ENCODE assay signal across 18 cellular contexts in genomic region chr6:599946-600448, GRCh38. TPM values are rescaled to one million over a fixed set of nuclear protein-coding genes. Genes with fewer than 3 reads are reported as not detected.
A peak's percentile ranks its signal among the peaks of the same experiment; 100 is the strongest.
DNase-seq lines count a peak whose midpoint lies in the region; ATAC-seq, FAIRE-seq and TF ChIP-seq lines count a peak whose summit lies in the region.
"Had no signal": no experiment of that assay in that cellular context is flagged by ENCODE, and none has a peak within 500 bp of the region (broad histone marks: within the 10 kb centered on the region; RNA-seq: fewer than 3 reads in every experiment).

No MANE protein-coding gene starts in this region.

- H3K27me3 ChIP-seq in SJSA1 (replicated peaks) (no peaks in the 10 kb centered on the region), endothelial cell of umbilical vein (ENCODE audit: control insufficient read depth in 2 of 2, insufficient read depth in 2 of 2, low read length in 2 of 2) (no peaks in the 10 kb centered on the region), muscle layer of colon (ENCODE audit: control insufficient read depth in 1 of 2, insufficient read depth in 2 of 2, low read length in 2 of 2) (no peaks in the 10 kb centered on the region)

- H3K4me1 ChIP-seq in SJSA1 (replicated peaks): peaks cover 55% of the 10 kb centered on the region
- H3K4me1 ChIP-seq in endothelial cell of umbilical vein (ENCODE audit: control insufficient read depth, extremely low read depth, insufficient read depth, low read length): no peaks in the 10 kb centered on the region
- peaks cover 5% of the 10 kb centered on the region for H3K4me1 ChIP-seq in muscle layer of colon (ENCODE audit: insufficient read depth, low read length)

- intact Hi-C loops in endothelial cell of umbilical vein (cut with micrococcal nuclease): no loop called here

- H3K36me3 ChIP-seq in SJSA1 (peaks cover 30% of the 10 kb centered on the region), endothelial cell of umbilical vein (ENCODE audit: control insufficient read depth in 2 of 2, extremely low read depth in 1 of 2, insufficient read depth in 2 of 2, low read length in 2 of 2) (peaks cover 3 to 4% of the 10 kb centered on the region in 2 experiments), muscle layer of colon (ENCODE audit: insufficient read depth, low read length) (no peaks in the 10 kb centered on the region)

- dilution Hi-C loops in endothelial cell of umbilical vein (cut with MboI; ENCODE audit: extremely low pct_ligation_motif_present, low sequenced_read_pairs): no loop called here

- peak overlapping the region; percentile 82 for H3K27ac ChIP-seq in SJSA1
- no peak overlapping the region for H3K27ac ChIP-seq in endothelial cell of umbilical vein (ENCODE audit: insufficient read depth, low read depth, low read length)
- H3K27ac ChIP-seq in muscle layer of colon (ENCODE audit: low read depth, low read length): peak overlapping the region; percentile 51

- H3K79me2 ChIP-seq in endothelial cell of umbilical vein (ENCODE audit: control insufficient read depth, insufficient read depth, low read length): no peaks in the 10 kb centered on the region

- H2AFZ ChIP-seq in endothelial cell of umbilical vein (ENCODE audit: low read depth, low read length): no peak overlapping the region

- CTCF ChIA-PET in endothelial cell of umbilical vein (lab: Charles Lee): no interaction called here

- TF ChIP-seq CTCF in endothelial cell of umbilical vein (IDR thresholded peaks at IDR 0.05; ENCODE audit: extremely low read depth in 1 of 2, insufficient read depth in 1 of 2, low read depth in 1 of 2, low read length in 2 of 2): no peak

- no TSS peak for BruUV-seq in endothelial cell of umbilical vein (replicated peaks; lab: Mats Ljungman, UMichigan)

- H3K9me1 ChIP-seq in endothelial cell of umbilical vein (replicated peaks; ENCODE audit: control insufficient read depth, extremely low read depth, insufficient read depth, low read length): no peaks in the 10 kb centered on the region

- TF ChIP-seq POLR2A in endothelial cell of umbilical vein (IDR thresholded peaks at IDR 0.05; ENCODE audit: low read depth, low read length): no peak

- ATAC-seq in HG03439 (IDR thresholded peaks at IDR 0.05; ENCODE audit: unreplicated experiment): no peak

- POLR2A ChIA-PET in endothelial cell of umbilical vein (lab: Charles Lee): no interaction called here

- H3K9me3 ChIP-seq in SJSA1 (replicated peaks) (no peaks in the 10 kb centered on the region), endothelial cell of umbilical vein (replicated peaks; ENCODE audit: control insufficient read depth, insufficient read depth, low read length) (no peaks in the 10 kb centered on the region), muscle layer of colon (ENCODE audit: low read length) (no peaks in the 10 kb centered on the region)

- no peak overlapping the region for H3K4me2 ChIP-seq in endothelial cell of umbilical vein (ENCODE audit: insufficient read depth, low read length)

- H3K9ac ChIP-seq in endothelial cell of umbilical vein (replicated peaks; ENCODE audit: extremely low read depth, insufficient read depth, low read length) (no peak overlapping the region), muscle layer of colon (ENCODE audit: low read length) (peak overlapping the region; percentile 8)

- H4K20me1 ChIP-seq in endothelial cell of umbilical vein (replicated peaks; ENCODE audit: control insufficient read depth, extremely low read depth, insufficient read depth, low read length): no peaks in the 10 kb centered on the region

- FAIRE-seq in endothelial cell of umbilical vein (lab: Jason Lieb, UNC): peak; percentile 66
- FAIRE-seq: GM12891, H1 had no signal

- DNase-seq in SJSA1 (ENCODE audit: low read depth in 1 of 2, low spot score in 2 of 2): peak; percentile 85 to 93
- no peak for DNase-seq in endothelial cell of umbilical vein (ENCODE audit: low read depth, low spot score)
- no peak for DNase-seq in stimulated activated CD4-positive, alpha-beta T cell treated with anti-CD3 and anti-CD28 coated beads, Interleukin-2, amount 100 ng/mL, for 48 hours
- no peak for DNase-seq in SKM-1 treated with dmso at 0.1 percent for 144 hours (lab: John Stamatoyannopoulos, UW; ENCODE audit: unreplicated experiment)
- DNase-seq: C1 segment of cervical spinal cord; Calu3; CD4-positive, alpha-beta memory T cell; COR-L47; DMS53; DMS79 treated with DMSO at 0.1 percent for 48 hours; GF-D8; H7; HCEC 1CT had no signal

- no peak overlapping the region for H3K4me3 ChIP-seq in SJSA1
- no peak overlapping the region for H3K4me3 ChIP-seq in endothelial cell of umbilical vein (replicated peaks in 1 of 3; ENCODE audit: insufficient read depth in 1 of 3, low read depth in 1 of 3, low read length in 3 of 3)
- no peak overlapping the region for H3K4me3 ChIP-seq in muscle layer of colon (ENCODE audit: low read depth in 1 of 2, low read length in 2 of 2)

TF ChIP-seq in endothelial cell of umbilical vein, 7 proteins besides CTCF, POLR2A, EP300 and RAD21:
- TF ChIP-seq EZH2 (IDR thresholded peaks at IDR 0.05; ENCODE audit: borderline replicate concordance, low read depth, low read length, severe bottlenecking): no peak
- TF ChIP-seq POLR2AphosphoS5 (IDR thresholded peaks at IDR 0.05; ENCODE audit: insufficient read depth, low read depth, low read length): no peak
- TF ChIP-seq GATA2 (IDR thresholded peaks at IDR 0.05; ENCODE audit: insufficient read depth, insufficient read length, low read depth, low read length): no peak
- TF ChIP-seq MYC (IDR thresholded peaks at IDR 0.05; ENCODE audit: low read depth, low read length): no peak
- TF ChIP-seq FOS (IDR thresholded peaks at IDR 0.05; ENCODE audit: borderline replicate concordance, insufficient read depth, low read length): no peak
- TF ChIP-seq JUN (IDR thresholded peaks at IDR 0.05; ENCODE audit: borderline replicate concordance, insufficient read depth, insufficient read length, low read depth): no peak
- TF ChIP-seq, protein P1, sequence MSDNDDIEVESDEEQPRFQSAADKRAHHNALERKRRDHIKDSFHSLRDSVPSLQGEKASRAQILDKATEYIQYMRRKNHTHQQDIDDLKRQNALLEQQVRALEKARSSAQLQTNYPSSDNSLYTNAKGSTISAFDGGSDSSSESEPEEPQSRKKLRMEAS (IDR thresholded peaks at IDR 0.05; ENCODE audit: insufficient read depth, insufficient read length): no peak

RNA-seq across cellular contexts. Expression of gene HUS1B, which starts 56.9 kb away (rescaled TPM):
- 3.3 TPM in 1 of 2 replicates, not detected in the other for total RNA-seq in SJSA1 (2014; rRNA removed; shearing (Covaris generic))
- total RNA-seq in endothelial cell of umbilical vein: 1.2 and 1.8 TPM in 2 replicates
- 0.25 and 0.33 TPM in 2 replicates for polyA plus RNA-seq in endothelial cell of umbilical vein
- 0.36 and 0.54 TPM in 2 replicates for polyA plus RNA-seq in endothelial cell of umbilical vein (2011; cell fraction: cytosol; rRNA removed)
- polyA plus RNA-seq in endothelial cell of umbilical vein (2011; cell fraction: nucleus; rRNA removed): 0.70 and 1.1 TPM in 2 replicates
- polyA plus RNA-seq in endothelial cell of umbilical vein (2012): 0.34 and 0.35 TPM in 2 replicates
- 2.0 and 2.3 TPM in 2 replicates for polyA minus RNA-seq in endothelial cell of umbilical vein
- polyA minus RNA-seq in endothelial cell of umbilical vein (2011; cell fraction: cytosol; rRNA and poly(A)+ RNA removed): not detected
- polyA minus RNA-seq in endothelial cell of umbilical vein (2011; cell fraction: nucleus; rRNA and poly(A)+ RNA removed): 3.7 and 7.5 TPM in 2 replicates
- total RNA-seq: G401 had no signal

Comparison
In these comparisons a context has a peak if more than half of its experiments do, and no peak if none do; other contexts are left out.
1. DNase-seq: peak in SJSA1 (2 of 2); none in endothelial cell of umbilical vein (single experiment), stimulated activated CD4-positive, alpha-beta T cell treated with anti-CD3 and anti-CD28 coated beads, Interleukin-2, amount 100 ng/mL, for 48 hours (0 of 2) and SKM-1 treated with dmso at 0.1 percent for 144 hours (single experiment).